Comparison of ENCODE assay signal across 1 cellular context in the genomic region with DNA sequence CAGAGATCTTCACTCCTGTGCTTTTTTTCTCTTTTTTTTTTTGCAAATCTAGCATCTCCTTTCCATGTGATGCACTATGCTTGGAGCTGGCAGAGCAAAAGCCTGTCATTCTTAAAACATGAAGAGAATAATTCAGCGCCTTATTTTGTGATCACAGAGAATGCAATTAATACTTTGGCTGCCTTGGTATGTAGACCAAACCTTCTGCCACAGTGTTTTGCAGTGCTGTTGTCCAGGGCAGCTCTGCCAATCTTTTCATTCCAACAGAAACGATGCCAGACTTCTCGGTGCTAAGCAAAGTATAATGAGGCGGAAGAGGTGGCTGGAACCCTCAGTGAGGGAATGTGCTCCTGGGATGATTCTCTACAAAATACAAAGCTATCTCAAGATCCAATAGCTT.
TF ChIP-seq lines count a peak whose summit lies in the region.

No MANE protein-coding gene starts in this region.

TF ChIP-seq in GM12878, 131 proteins besides CTCF, POLR2A, EP300 and RAD21:
- no peak for TF ChIP-seq SP1 (IDR thresholded peaks at IDR 0.05; ENCODE audit: low read depth, low read length)
- TF ChIP-seq MLLT1 (IDR thresholded peaks at IDR 0.05), result no peak
- TF ChIP-seq, protein P1, sequence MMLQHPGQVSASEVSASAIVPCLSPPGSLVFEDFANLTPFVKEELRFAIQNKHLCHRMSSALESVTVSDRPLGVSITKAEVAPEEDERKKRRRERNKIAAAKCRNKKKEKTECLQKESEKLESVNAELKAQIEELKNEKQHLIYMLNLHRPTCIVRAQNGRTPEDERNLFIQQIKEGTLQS (IDR thresholded peaks at IDR 0.05; ENCODE audit: borderline replicate concordance, extremely low read depth, low read depth, low read length), result no peak
- TF ChIP-seq ZNF592 (IDR thresholded peaks at IDR 0.05), result no peak
- no peak for TF ChIP-seq ATF7 (IDR thresholded peaks at IDR 0.05; ENCODE audit: low read depth)
- TF ChIP-seq KAT2A (conservative IDR thresholded peaks at IDR 0.05; ENCODE audit: control insufficient read depth, low read depth, low read length), result no peak
- TF ChIP-seq JUND (IDR thresholded peaks at IDR 0.05; ENCODE audit: low read depth, low read length), result no peak
- TF ChIP-seq IKZF2 (IDR thresholded peaks at IDR 0.05), result no peak
- TF ChIP-seq ZNF687 (IDR thresholded peaks at IDR 0.05), result no peak
- TF ChIP-seq MXI1 (IDR thresholded peaks at IDR 0.05; ENCODE audit: low read depth, low read length), result no peak
- no peak for TF ChIP-seq RFX5 (IDR thresholded peaks at IDR 0.05; ENCODE audit: low read depth, low read length)
- no peak for TF ChIP-seq SMAD1 (IDR thresholded peaks at IDR 0.05; ENCODE audit: low read depth, partially characterized antibody)
- TF ChIP-seq FOXM1 (IDR thresholded peaks at IDR 0.05; ENCODE audit: low read depth, low read length), result no peak
- no peak for TF ChIP-seq SUPT20H (IDR thresholded peaks at IDR 0.05; ENCODE audit: borderline replicate concordance, control insufficient read depth, low read depth, low read length)
- no peak for TF ChIP-seq MEF2B (IDR thresholded peaks at IDR 0.05; ENCODE audit: partially characterized antibody, poor library complexity, severe bottlenecking)
- no peak for TF ChIP-seq ATF2 (IDR thresholded peaks at IDR 0.05; ENCODE audit: low read length)
- TF ChIP-seq TCF7 (IDR thresholded peaks at IDR 0.05; ENCODE audit: borderline replicate concordance), result no peak
- TF ChIP-seq RCOR1 (conservative IDR thresholded peaks at IDR 0.05; ENCODE audit: low read depth, low read length), result no peak
